Comparison of ENCODE assay signal across 1 cellular context in genomic region chr17:82822281-82822680, GRCh38.
TF ChIP-seq lines count a peak whose summit lies in the region.

No MANE protein-coding gene starts in this region.

TF ChIP-seq in GM23338, 12 proteins besides CTCF, POLR2A, EP300 and RAD21 (continued from another document):
- no peak for TF ChIP-seq ZNF462 (CRISPR knock-in tag; IDR thresholded peaks at IDR 0.05)
- TF ChIP-seq CREB1 (CRISPR knock-in tag; IDR thresholded peaks at IDR 0.05; ENCODE audit: low read depth) = no peak
- TF ChIP-seq JUNB (IDR thresholded peaks at IDR 0.05; ENCODE audit: unreplicated experiment) = no peak
- TF ChIP-seq POLR2AphosphoS5 (IDR thresholded peaks at IDR 0.05; ENCODE audit: low read depth) = no peak
- TF ChIP-seq ZNF114 (CRISPR knock-in tag; IDR thresholded peaks at IDR 0.05) = no peak
- no peak for TF ChIP-seq REST (IDR thresholded peaks at IDR 0.05; ENCODE audit: unreplicated experiment)
- no peak for TF ChIP-seq STAT1 (IDR thresholded peaks at IDR 0.05; ENCODE audit: unreplicated experiment)
- TF ChIP-seq EZH2phosphoT487 (IDR thresholded peaks at IDR 0.05; ENCODE audit: unreplicated experiment) = no peak
TF ChIP-seq in GM23338: peak in this region for 0.
